8 cellular contexts compared by ENCODE assay signal in genomic region chr16:2267913-2268666, GRCh38. TPM values are rescaled to one million over a fixed set of nuclear protein-coding genes. Genes with fewer than 3 reads are reported as not detected.
DNase-seq lines count a peak whose midpoint lies in the region; ATAC-seq and TF ChIP-seq lines count a peak whose summit lies in the region.

Gene RNPS1 (minus strand): TSS chr16:2268126. CDS start chr16:2264643, 3,483 bp downstream.

- H3K4me3 Mint-ChIP-seq in T-helper 1 cell treated with Interleukin-12 subunit alpha and Interleukin-12 subunit beta and Interleukin-4 antibody, amounts not matched to agents 30 μg/mL and 1 μg/mL, for 36 hours = peak within 1 kb of the TSS; percentile 94

- peak in 2 of 4 experiments; percentile 30 to 35 for TF ChIP-seq CTCF in prostate gland (IDR thresholded peaks at IDR 0.05)

- H3K9me3 Mint-ChIP-seq in T-helper 1 cell treated with Interleukin-12 subunit alpha and Interleukin-12 subunit beta and Interleukin-4 antibody, amounts not matched to agents 30 μg/mL and 1 μg/mL, for 36 hours = no peaks in the 10 kb centered on the region

- under 1% methylated on average over 75 of the region's 88 CpGs for WGBS in prostate gland

- H3K36me3 Mint-ChIP-seq in T-helper 1 cell treated with Interleukin-12 subunit alpha and Interleukin-12 subunit beta and Interleukin-4 antibody, amounts not matched to agents 30 μg/mL and 1 μg/mL, for 36 hours (ENCODE audit: low read depth) = peaks cover 25% of the 10 kb centered on the region

- H3K36me3 ChIP-seq in prostate gland = no peaks in the 10 kb centered on the region

- peak within 1 kb of the TSS; percentile 99 for H3K27ac Mint-ChIP-seq in T-helper 1 cell treated with Interleukin-12 subunit alpha and Interleukin-12 subunit beta and Interleukin-4 antibody, amounts not matched to agents 30 μg/mL and 1 μg/mL, for 36 hours

- ATAC-seq in HG02870 (IDR thresholded peaks at IDR 0.05; ENCODE audit: unreplicated experiment) = peak; percentile 74
- ATAC-seq in left ventricle myocardium superior = peak; percentile 98

- H3K4me1 Mint-ChIP-seq in T-helper 1 cell treated with Interleukin-12 subunit alpha and Interleukin-12 subunit beta and Interleukin-4 antibody, amounts not matched to agents 30 μg/mL and 1 μg/mL, for 36 hours (ENCODE audit: low read depth) = peaks cover 21% of the 10 kb centered on the region

- peak within 1 kb of the TSS; percentile 56 to 68 for H3K4me3 ChIP-seq in prostate gland

- DNase-seq in NCI-H146 treated with DMSO at 0.1 percent for 48 hours (lab: John Stamatoyannopoulos, UW; ENCODE audit: unreplicated experiment) (peak; percentile 92), amniotic stem cell (lab: John Stamatoyannopoulos, UW) (peak; percentile 74), left ventricle myocardium superior (peak; percentile 99), prostate gland (ENCODE audit: low spot score) (peak; percentile 94), ureter (ENCODE audit: low spot score) (peak; percentile 97)

- no peaks in the 10 kb centered on the region for H3K9me3 ChIP-seq in prostate gland

- peaks cover 7% of the 10 kb centered on the region for H3K4me1 ChIP-seq in prostate gland (replicated peaks)

- H3K27ac ChIP-seq in prostate gland = peak within 1 kb of the TSS; percentile 95 to 97

- no peaks in the 10 kb centered on the region for H3K27me3 ChIP-seq in prostate gland (replicated peaks; ENCODE audit: insufficient read depth)

- TF ChIP-seq POLR2A in GM15510 (IDR thresholded peaks at IDR 0.05; ENCODE audit: borderline replicate concordance, extremely low read depth, insufficient read length) (peak; percentile 86), prostate gland (IDR thresholded peaks at IDR 0.05) (peak; percentile 91)

- intact Hi-C loops in left ventricle myocardium superior (cut with micrococcal nuclease) (no loop called here), prostate gland (cut with DNase I) (loop anchor here (5.0 kb wide), 1 partner anchor 234 kb away; no protein-coding TSS in a partner anchor)

- H3K27me3 Mint-ChIP-seq in T-helper 1 cell treated with Interleukin-12 subunit alpha and Interleukin-12 subunit beta and Interleukin-4 antibody, amounts not matched to agents 30 μg/mL and 1 μg/mL, for 36 hours (ENCODE audit: low read depth) = no peaks in the 10 kb centered on the region

RNA-seq across cellular contexts. Expression of gene RNPS1, which starts in this region (rescaled TPM):
- total RNA-seq in left ventricle myocardium superior = 113 TPM
- total RNA-seq in prostate gland = 100 to 1,000 TPM; 163 to 241 TPM
- total RNA-seq in ureter = 178 TPM

Comparison
In these comparisons a context has a peak if more than half of its experiments do, and no peak if none do; other contexts are left out.
1. Peak in every context shown above with its lines: DNase-seq, ATAC-seq, H3K4me3 ChIP-seq and H3K27ac ChIP-seq.